ENCODE assay signal across 25 cellular contexts in genomic region chrX:21949689-21950088, GRCh38.
"Had no signal": no experiment of that assay in that cellular context is flagged by ENCODE, and none has a peak within 500 bp of the region (broad histone marks: within the 10 kb centered on the region; RNA-seq: fewer than 3 reads in every experiment).

No MANE protein-coding gene starts in this region.

- H3K27me3 ChIP-seq: gastrocnemius medialis, spleen, transverse colon, uterus had no signal

- H3K27ac Mint-ChIP-seq: naive thymus-derived CD8-positive, alpha-beta T cell; stimulated activated memory B cell treated with anti-CD40 and anti-IgM and Interleukin-4, amounts not matched to agents 10 μg/mL and 1 μg/mL and 100 μg/mL, for 72 hours; stimulated activated naive CD8-positive, alpha-beta T cell treated with anti-CD3 and anti-CD28 coated beads, Interleukin-15, Interleukin-2, amounts not matched to agents 100 ng/mL and 50 ng/mL, for 24 hours had no signal

- H3K4me1 ChIP-seq: parathyroid adenoma, psoas muscle, uterus had no signal

- H3K9ac ChIP-seq: parathyroid adenoma had no signal

- H3K9me3 ChIP-seq: gastrocnemius medialis, heart right ventricle, mucosa of descending colon, psoas muscle, spleen, thoracic aorta, transverse colon, uterus had no signal

- H3K4me3 ChIP-seq: dorsolateral prefrontal cortex, gastrocnemius medialis, heart right ventricle, mucosa of descending colon, psoas muscle, spleen, thoracic aorta, transverse colon, uterus had no signal

- ATAC-seq: gastrocnemius medialis; mucosa of descending colon; naive thymus-derived CD8-positive, alpha-beta T cell; sciatic nerve; stimulated activated memory B cell treated with anti-CD40 and anti-IgM and Interleukin-4, amounts not matched to agents 10 μg/mL and 1 μg/mL and 100 μg/mL, for 72 hours had no signal

- H2AFZ ChIP-seq: parathyroid adenoma had no signal

- H3K27me3 Mint-ChIP-seq: naive thymus-derived CD8-positive, alpha-beta T cell; stimulated activated memory B cell treated with anti-CD40 and anti-IgM and Interleukin-4, amounts not matched to agents 10 μg/mL and 1 μg/mL and 100 μg/mL, for 72 hours; stimulated activated naive CD8-positive, alpha-beta T cell treated with anti-CD3 and anti-CD28 coated beads, Interleukin-15, Interleukin-2, amounts not matched to agents 100 ng/mL and 50 ng/mL, for 24 hours had no signal

- H3K79me2 ChIP-seq: parathyroid adenoma had no signal

- DNase-seq: cortex of kidney; dorsolateral prefrontal cortex; effector CD8-positive, alpha-beta T cell; gastrocnemius medialis; heart right ventricle; hypothalamus; kidney glomerular epithelial cell; mesendoderm; mucosa of descending colon; naive thymus-derived CD8-positive, alpha-beta T cell; occipital lobe; psoas muscle; retina; spleen; stimulated activated CD4-positive, alpha-beta T cell treated with anti-CD3 and anti-CD28 coated beads, Interleukin-15, amount 100 ng/mL, for 24 hours; stimulated activated CD4-positive, alpha-beta T cell treated with anti-CD3 and anti-CD28 coated beads, Interleukin-1b, Interleukin-23, amount 100 ng/mL, for 48 hours; stimulated activated CD4-positive, alpha-beta T cell treated with anti-CD3 and anti-CD28 coated beads, Interleukin-4, amount 100 ng/mL, for 24 hours; transverse colon; uterus had no signal

- H3K36me3 ChIP-seq: gastrocnemius medialis, heart right ventricle, spleen, thoracic aorta, transverse colon, uterus had no signal

- H3K9me3 Mint-ChIP-seq: naive thymus-derived CD8-positive, alpha-beta T cell; stimulated activated memory B cell treated with anti-CD40 and anti-IgM and Interleukin-4, amounts not matched to agents 10 μg/mL and 1 μg/mL and 100 μg/mL, for 72 hours; stimulated activated naive CD8-positive, alpha-beta T cell treated with anti-CD3 and anti-CD28 coated beads, Interleukin-15, Interleukin-2, amounts not matched to agents 100 ng/mL and 50 ng/mL, for 24 hours had no signal

- FAIRE-seq: islet of Langerhans had no signal

- H3K4me3 Mint-ChIP-seq: naive thymus-derived CD8-positive, alpha-beta T cell; stimulated activated memory B cell treated with anti-CD40 and anti-IgM and Interleukin-4, amounts not matched to agents 10 μg/mL and 1 μg/mL and 100 μg/mL, for 72 hours; stimulated activated naive CD8-positive, alpha-beta T cell treated with anti-CD3 and anti-CD28 coated beads, Interleukin-15, Interleukin-2, amounts not matched to agents 100 ng/mL and 50 ng/mL, for 24 hours had no signal

- H3K27ac ChIP-seq: dorsolateral prefrontal cortex, gastrocnemius medialis, parathyroid adenoma, psoas muscle, spleen, transverse colon, uterus had no signal
